25 cellular contexts compared by ENCODE assay signal in genomic region chr20:60316759-60317158, GRCh38.
"Had no signal": no experiment of that assay in that cellular context is flagged by ENCODE, and none has a peak within 500 bp of the region (broad histone marks: within the 10 kb centered on the region; RNA-seq: fewer than 3 reads in every experiment).

No MANE protein-coding gene starts in this region.

- ATAC-seq: right cardiac atrium; sciatic nerve; stimulated activated naive B cell treated with anti-CD40 and anti-IgM and Interleukin-4, amounts not matched to agents 10 μg/mL and 1 μg/mL and 100 μg/mL, for 72 hours; stimulated activated naive CD8-positive, alpha-beta T cell treated with anti-CD3 and anti-CD28 coated beads, Interleukin-15, Interleukin-2, amounts not matched to agents 100 U/mL and 50 U/mL, for 24 hours had no signal

- H3K27me3 ChIP-seq: ovary, testis, thyroid gland, transverse colon, upper lobe of left lung, vagina had no signal

- H3K27me3 Mint-ChIP-seq: stimulated activated naive B cell treated with anti-CD40 and anti-IgM and Interleukin-4, amounts not matched to agents 10 μg/mL and 1 μg/mL and 100 μg/mL, for 72 hours had no signal

- H3K36me3 ChIP-seq: left ventricle myocardium inferior, ovary, stomach, thyroid gland, transverse colon, upper lobe of left lung, vagina had no signal

- H3K9me3 ChIP-seq: left ventricle myocardium inferior, ovary, stomach, testis, thyroid gland, transverse colon, upper lobe of left lung, vagina had no signal

- H3K27ac Mint-ChIP-seq: mesothelial cell of epicardium; naive B cell; nephron; progenitor cell of endocrine pancreas; stimulated activated naive B cell treated with anti-CD40 and anti-IgM and Interleukin-4, amounts not matched to agents 10 μg/mL and 1 μg/mL and 100 μg/mL, for 72 hours had no signal

- H3K4me1 Mint-ChIP-seq: mesothelial cell of epicardium; naive B cell; stimulated activated naive B cell treated with anti-CD40 and anti-IgM and Interleukin-4, amounts not matched to agents 10 μg/mL and 1 μg/mL and 100 μg/mL, for 72 hours had no signal

- H3K27ac ChIP-seq: left ventricle myocardium inferior, ovary, skin epidermis, stomach, testis, thyroid gland, transverse colon, upper lobe of left lung, vagina had no signal

- H3K36me3 Mint-ChIP-seq: mesothelial cell of epicardium, naive B cell had no signal

- DNase-seq: islet precursor cell; left ventricle myocardium inferior; mesendoderm; naive B cell; ovary; right cardiac atrium; stimulated activated CD4-positive, alpha-beta T cell treated with anti-CD3 and anti-CD28 coated beads, Interleukin-12 subunit alpha, Interleukin-12 subunit beta, amount 100 ng/mL, for 4 hours; stimulated activated CD4-positive, alpha-beta T cell treated with anti-CD3 and anti-CD28 coated beads, Interleukin-15, amount 100 ng/mL, for 24 hours; stimulated activated CD4-positive, alpha-beta T cell treated with anti-CD3 and anti-CD28 coated beads, Interleukin-2, amount 100 ng/mL, for 24 hours; stimulated activated CD4-positive, alpha-beta T cell treated with anti-CD3 and anti-CD28 coated beads, Interleukin-4, amount 100 ng/mL, for 1 hour; stimulated activated naive B cell treated with anti-CD40 and anti-IgM and Interleukin-4, amounts not matched to agents 10 μg/mL and 1 μg/mL and 100 μg/mL, for 72 hours; stimulated activated naive CD8-positive, alpha-beta T cell treated with anti-CD3 and anti-CD28 coated beads, Interleukin-15, Interleukin-2, amounts not matched to agents 100 U/mL and 50 U/mL, for 24 hours; stomach; testis; thyroid gland; transverse colon; upper lobe of left lung had no signal

- H3K4me1 ChIP-seq: left ventricle myocardium inferior, stomach, testis, thyroid gland, transverse colon, upper lobe of left lung, vagina had no signal

- H3K4me3 ChIP-seq: left ventricle myocardium inferior, lung, ovary, skin epidermis, stomach, testis, thyroid gland, transverse colon, upper lobe of left lung, vagina had no signal

- H3K4me3 Mint-ChIP-seq: mesothelial cell of epicardium; naive B cell; nephron; neural crest cell; stimulated activated naive B cell treated with anti-CD40 and anti-IgM and Interleukin-4, amounts not matched to agents 10 μg/mL and 1 μg/mL and 100 μg/mL, for 72 hours had no signal
